ENCODE assay signal across 22 cellular contexts in genomic region chr11:44224867-44225501, GRCh38.
DNase-seq lines count a peak whose midpoint lies in the region; ATAC-seq and TF ChIP-seq lines count a peak whose summit lies in the region.
"Had no signal": no experiment of that assay in that cellular context is flagged by ENCODE, and none has a peak within 500 bp of the region (broad histone marks: within the 10 kb centered on the region; RNA-seq: fewer than 3 reads in every experiment).

No MANE protein-coding gene starts in this region.

- no peak overlapping the region for H3K56ac ChIP-seq in IMR-90 (ENCODE audit: extremely low read depth, insufficient read depth, low read length)

- H3K4me3 ChIP-seq in IMR-90 (ENCODE audit: insufficient read depth, low read depth, low read length) (no peak overlapping the region), left ventricle myocardium inferior (no peak overlapping the region), hepatocyte (no peak overlapping the region)
- H3K4me3 ChIP-seq: BLaER1, GM12878, GM23338, HAP-1 had no signal

- WGBS in IMR-90 (ENCODE audit: extremely low coverage in 2 of 2, insufficient read length in 1 of 2), 2 experiments: no CpG with 5 or more reads among the region's 3 CpGs
- 95% methylated on average over 3 of the region's 3 CpGs for WGBS in hepatocyte (ENCODE audit: low lambda C conversion rate, missing lambda C conversion rate)

- in situ Hi-C loops in IMR-90 (cut with MboI; ENCODE audit: low sequenced_read_pairs): no loop called here

- H3K14ac ChIP-seq in IMR-90 (replicated peaks; ENCODE audit: low read depth, low read length): no peak overlapping the region

- no peaks in the 10 kb centered on the region for H3K9me2 ChIP-seq in hepatocyte (replicated peaks; ENCODE audit: insufficient read depth)

- H3K36me3 ChIP-seq in IMR-90 (ENCODE audit: control insufficient read depth, insufficient read depth, low read length) (no peaks in the 10 kb centered on the region), left ventricle myocardium inferior (peaks cover 3% of the 10 kb centered on the region), hepatocyte (replicated peaks; ENCODE audit: insufficient read depth, low read depth) (no peaks in the 10 kb centered on the region)
- H3K36me3 ChIP-seq: HAP-1 had no signal

- CTCF ChIA-PET in IMR-90 (lab: Yijun Ruan, JAX): no interaction called here

- no peak overlapping the region for H2BK5ac ChIP-seq in IMR-90 (ENCODE audit: low read depth, low read length, poor library complexity, severe bottlenecking)

- H2AFZ ChIP-seq in IMR-90 (replicated peaks; ENCODE audit: low read length, poor library complexity) (no peak overlapping the region), hepatocyte (no peak overlapping the region)
- H2AFZ ChIP-seq: GM23338 had no signal

- H3K4me1 ChIP-seq in IMR-90 (ENCODE audit: control insufficient read depth, insufficient read depth, low read length) (peaks cover 14% of the 10 kb centered on the region), left ventricle myocardium inferior (peaks cover 29% of the 10 kb centered on the region), hepatocyte (ENCODE audit: insufficient read depth) (peaks cover 14% of the 10 kb centered on the region)
- H3K4me1 ChIP-seq: HAP-1 had no signal

- dilution Hi-C loops in IMR-90 (cut with HindIII; ENCODE audit: low sequenced_read_pairs, unreplicated experiment): no loop called here

- no peak overlapping the region for H2AK5ac ChIP-seq in IMR-90 (ENCODE audit: low read depth, low read length)

- no peak overlapping the region for H3K4ac ChIP-seq in IMR-90 (ENCODE audit: low read depth, low read length)

- H4K8ac ChIP-seq in IMR-90 (ENCODE audit: low read depth in 2 of 2, low read length in 2 of 2): no peak overlapping the region

- no peak overlapping the region for H4K91ac ChIP-seq in IMR-90 (ENCODE audit: insufficient read depth, low read depth, low read length)

- H4K20me1 ChIP-seq in IMR-90 (ENCODE audit: insufficient read depth, low read length) (no peaks in the 10 kb centered on the region), hepatocyte (ENCODE audit: insufficient read depth, poor library complexity, severe bottlenecking) (peaks cover 4% of the 10 kb centered on the region)
- H4K20me1 ChIP-seq: BLaER1 had no signal

- no peak for DNase-seq in IMR-90
- peak; percentile 3 for DNase-seq in MV-4-11 (lab: John Stamatoyannopoulos, UW)
- DNase-seq in left ventricle myocardium inferior: no peak
- no peak for DNase-seq in sciatic nerve (ENCODE audit: low spot score)
- DNase-seq in hepatocyte (ENCODE audit: low spot score): no peak
- no peak for DNase-seq in NCI-H2107 (lab: John Stamatoyannopoulos, UW)
- DNase-seq: CD4-positive, alpha-beta T cell; COR-L47; DND-41; KG1; NCI-H1092 treated with DMSO at 0.1 percent for 48 hours; NCI-H1436 treated with DMSO at 0.1 percent for 48 hours; NCI-H1930; NCI-H524 treated with DMSO at 0.1 percent for 48 hours; NCI-H82 had no signal

- H3K27me3 ChIP-seq in IMR-90 (ENCODE audit: control insufficient read depth, insufficient read depth, low read length): no peaks in the 10 kb centered on the region
- no peaks in the 10 kb centered on the region for H3K27me3 ChIP-seq in left ventricle myocardium inferior (ENCODE audit: low read depth)
- no peaks in the 10 kb centered on the region for H3K27me3 ChIP-seq in hepatocyte
- H3K27me3 ChIP-seq: BLaER1 had no signal

- no peak overlapping the region for H3K27ac ChIP-seq in IMR-90 (ENCODE audit: insufficient read depth, low read length)
- H3K27ac ChIP-seq in left ventricle myocardium inferior (replicated peaks): peak overlapping the region; percentile 55
- H3K27ac ChIP-seq in hepatocyte: no peak overlapping the region
- H3K27ac ChIP-seq: BLaER1, HL-60 had no signal

- no peak overlapping the region for H2BK120ac ChIP-seq in IMR-90 (ENCODE audit: low read depth, low read length)

- ATAC-seq in IMR-90 (ENCODE audit: low read depth) (no peak), sciatic nerve (peak; percentile 76), HG03108 (IDR thresholded peaks at IDR 0.05; ENCODE audit: unreplicated experiment) (no peak)
- ATAC-seq: GM12878, GM23338, HepG2 had no signal

- peaks cover 10% of the 10 kb centered on the region; the same call in 1 of the 2 replicates for H3K9me1 ChIP-seq in IMR-90 (ENCODE audit: insufficient read depth, low read length)

- TF ChIP-seq RAD21 in IMR-90 (IDR thresholded peaks at IDR 0.05; ENCODE audit: low read length): no peak

- BruUV-seq in IMR-90 (replicated peaks; lab: Mats Ljungman, UMichigan): no TSS peak

- no peaks in the 10 kb centered on the region for H3K79me2 ChIP-seq in hepatocyte

- no peak overlapping the region for H3K9ac ChIP-seq in IMR-90 (ENCODE audit: low read depth, low read length)
- H3K9ac ChIP-seq: BLaER1 had no signal

- H3K9me3 ChIP-seq in IMR-90 (ENCODE audit: control insufficient read depth, insufficient read depth, low read length): no peaks in the 10 kb centered on the region
- H3K9me3 ChIP-seq in left ventricle myocardium inferior (replicated peaks): no peaks in the 10 kb centered on the region
- H3K9me3 ChIP-seq in hepatocyte (ENCODE audit: low read depth): no peaks in the 10 kb centered on the region
- H3K9me3 ChIP-seq: BLaER1, HAP-1 had no signal

- H3K4me2 ChIP-seq in IMR-90 (ENCODE audit: low read depth, low read length): no peak overlapping the region
- no peak overlapping the region for H3K4me2 ChIP-seq in hepatocyte
- H3K4me2 ChIP-seq: BLaER1, GM23338 had no signal

- H2AK9ac ChIP-seq in IMR-90 (replicated peaks; ENCODE audit: low read depth, low read length, poor library complexity): no peak overlapping the region

- TF ChIP-seq CTCF in IMR-90 (conservative IDR thresholded peaks at IDR 0.05; ENCODE audit: low read depth, low read length): no peak
- no peak for TF ChIP-seq CTCF in left ventricle myocardium inferior (IDR thresholded peaks at IDR 0.05; ENCODE audit: borderline replicate concordance)
- no peak for TF ChIP-seq CTCF in hepatocyte (IDR thresholded peaks at IDR 0.05; ENCODE audit: poor library complexity)

- no peak overlapping the region for H4K5ac ChIP-seq in IMR-90 (ENCODE audit: low read depth, low read length)

- H3K79me1 ChIP-seq in IMR-90 (ENCODE audit: low read depth in 1 of 2, low read length in 2 of 2): no peaks in the 10 kb centered on the region

- no peak overlapping the region for H2BK20ac ChIP-seq in IMR-90 (ENCODE audit: low read depth, low read length)

- H3K23ac ChIP-seq in IMR-90 (ENCODE audit: low read depth, low read length): no peak overlapping the region

- H3K18ac ChIP-seq in IMR-90 (ENCODE audit: low read depth, low read length): no peak overlapping the region

- intact Hi-C loops in IMR-90 (cut with micrococcal nuclease) (no loop called here), left ventricle myocardium inferior (cut with micrococcal nuclease) (no loop called here), sciatic nerve (cut with DNase I) (no loop called here)

- no peak overlapping the region for H2BK15ac ChIP-seq in IMR-90 (ENCODE audit: low read depth, low read length)

- TF ChIP-seq POLR2A in IMR-90 (IDR thresholded peaks at IDR 0.05; ENCODE audit: low read depth, low read length): no peak

- POLR2A ChIA-PET in IMR-90 (lab: Charles Lee; ENCODE audit: unreplicated experiment): interaction anchor here (1.0 kb wide), 1 partner anchor 12 kb away, joined by 6 read pairs; no protein-coding TSS in a partner anchor

TF ChIP-seq in IMR-90, 13 proteins besides CTCF, POLR2A, EP300 and RAD21:
- no peak for TF ChIP-seq SMC3 (IDR thresholded peaks at IDR 0.05; ENCODE audit: low read depth, low read length)
- TF ChIP-seq MAZ (IDR thresholded peaks at IDR 0.05; ENCODE audit: borderline replicate concordance, low read depth, low read length): no peak
- peak; percentile 25; the same call in 1 of the 2 replicates for TF ChIP-seq CEBPB (IDR thresholded peaks at IDR 0.05; ENCODE audit: low read depth, low read length)
- no peak for TF ChIP-seq ELK1 (IDR thresholded peaks at IDR 0.05; ENCODE audit: borderline replicate concordance, low read depth, low read length)
